In the genomic region with DNA sequence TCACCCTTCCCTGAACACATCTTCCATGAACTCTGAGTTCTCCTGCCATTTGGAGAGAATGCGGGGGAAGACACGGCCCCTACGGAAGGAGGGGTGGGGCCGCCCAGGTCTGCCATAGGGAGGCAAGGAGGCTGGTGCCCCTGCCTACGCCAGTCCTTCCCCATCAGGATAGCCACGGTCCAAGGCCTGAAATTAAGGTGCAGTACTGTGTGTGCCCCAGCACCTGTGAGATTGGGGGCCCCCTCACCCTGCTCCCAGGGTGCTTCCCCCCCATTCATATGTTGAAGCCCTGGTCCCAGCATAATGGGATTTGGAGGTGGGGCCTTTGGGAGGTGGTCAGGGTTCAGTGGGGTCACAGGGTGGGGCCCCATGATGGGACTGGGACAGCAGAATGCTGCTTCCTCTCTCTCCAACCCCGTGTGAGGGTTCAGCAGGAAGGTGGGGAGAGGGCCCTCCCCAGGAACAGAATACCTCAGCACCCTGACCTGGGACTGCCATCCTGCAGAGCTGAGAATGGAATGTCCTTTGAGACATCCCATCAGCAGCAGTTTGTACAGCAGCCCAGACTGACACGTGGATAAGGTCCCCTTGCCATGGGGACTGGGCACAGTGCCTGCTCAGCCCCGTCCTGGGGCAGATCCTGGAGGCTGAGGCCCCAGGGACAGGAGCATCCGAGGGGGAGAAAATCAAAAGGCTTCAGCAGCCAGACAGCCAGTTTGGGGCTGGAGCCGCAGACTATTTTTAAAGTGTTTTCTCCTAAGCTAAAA, we compare ENCODE assay signal across 25 cellular contexts.
DNase-seq lines count a peak whose midpoint lies in the region; ATAC-seq and TF ChIP-seq lines count a peak whose summit lies in the region.
"Had no signal": no experiment of that assay in that cellular context is flagged by ENCODE, and none has a peak within 500 bp of the region (broad histone marks: within the 10 kb centered on the region; RNA-seq: fewer than 3 reads in every experiment).

No MANE protein-coding gene starts in this region.

- TF ChIP-seq CTCF in upper lobe of right lung (IDR thresholded peaks at IDR 0.05): no peak

- intact Hi-C loops in upper lobe of right lung (cut with DNase I): no loop called here

- peak overlapping the region; percentile 50 for H3K27ac Mint-ChIP-seq in activated CD8-positive, alpha-beta memory T cell treated with anti-CD3 and anti-CD28 coated beads, Interleukin-2, amount 10 ng/mL, durations not matched to agents 7 days and 5 days
- H3K27ac Mint-ChIP-seq: activated CD4-positive, alpha-beta T cell treated with anti-CD3 and anti-CD28 coated beads for 36 hours; dendritic cell treated with granulocyte-macrophage colony-stimulating factor and Interleukin-4, amounts not matched to agents 40 ng/mL and 50 ng/mL, for 4 days; progenitor cell of endocrine pancreas; stimulated activated memory B cell treated with anti-CD40 and anti-IgM and Interleukin-4, amounts not matched to agents 10 μg/mL and 1 μg/mL and 100 μg/mL, for 72 hours had no signal

- no peak for ATAC-seq in activated CD8-positive, alpha-beta memory T cell treated with anti-CD3 and anti-CD28 coated beads, Interleukin-2, amount 10 ng/mL, durations not matched to agents 7 days and 5 days
- ATAC-seq in left lobe of liver: no peak
- no peak for ATAC-seq in upper lobe of right lung
- ATAC-seq: stimulated activated memory B cell treated with anti-CD40 and anti-IgM and Interleukin-4, amounts not matched to agents 10 μg/mL and 1 μg/mL and 100 μg/mL, for 72 hours had no signal

- H3K27me3 Mint-ChIP-seq in activated CD8-positive, alpha-beta memory T cell treated with anti-CD3 and anti-CD28 coated beads, Interleukin-2, amount 10 ng/mL, durations not matched to agents 7 days and 5 days: peaks cover 14% of the 10 kb centered on the region

- H3K4me1 ChIP-seq in upper lobe of right lung: no peaks in the 10 kb centered on the region
- H3K4me1 ChIP-seq: adrenal gland, BLaER1 had no signal

- H3K9me3 Mint-ChIP-seq in activated CD8-positive, alpha-beta memory T cell treated with anti-CD3 and anti-CD28 coated beads, Interleukin-2, amount 10 ng/mL, durations not matched to agents 7 days and 5 days (ENCODE audit: low read depth): peaks cover 7% of the 10 kb centered on the region

- peak; percentile 25 for DNase-seq in activated CD8-positive, alpha-beta memory T cell treated with anti-CD3 and anti-CD28 coated beads, Interleukin-2, amount 10 ng/mL, durations not matched to agents 7 days and 5 days
- no peak for DNase-seq in activated CD8-positive, alpha-beta memory T cell treated with anti-CD3 and anti-CD28 coated beads for 24 hours
- DNase-seq in ecto neural progenitor cell (ENCODE audit: low spot score) (peak; percentile 19), left lobe of liver (ENCODE audit: low spot score) (peak; percentile 39), upper lobe of right lung (peak; percentile 41), AG08395 (ENCODE audit: low spot score) (no peak), NCI-H2107 treated with DMSO at 0.1 percent for 48 hours (lab: John Stamatoyannopoulos, UW; ENCODE audit: unreplicated experiment) (no peak)
- DNase-seq in stimulated activated naive CD4-positive, alpha-beta T cell (lab: John Stamatoyannopoulos, UW): no peak
- DNase-seq: activated CD8-positive, alpha-beta memory T cell treated with anti-CD3 and anti-CD28 coated beads, Interleukin-2, amount 50 U/mL, for 48 hours; activated gamma-delta T cell treated with Interleukin-2 at 50 U/mL for 16 hours; GM23248; KG1; MV-4-11; NCI-H1694 treated with DMSO at 0.1 percent for 48 hours; NCI-H2227 treated with DMSO at 0.1 percent for 48 hours; NCI-H82; SHP77; stimulated activated CD4-positive, alpha-beta T cell treated with anti-CD3 and anti-CD28 coated beads, Interleukin-1b, Interleukin-23, amount 100 ng/mL, for 48 hours; trophoblast cell had no signal

- no peak overlapping the region for H3K4me3 ChIP-seq in upper lobe of right lung
- H3K4me3 ChIP-seq: adrenal gland, BLaER1, GM23248 had no signal

- H3K36me3 Mint-ChIP-seq in activated CD8-positive, alpha-beta memory T cell treated with anti-CD3 and anti-CD28 coated beads, Interleukin-2, amount 10 ng/mL, durations not matched to agents 7 days and 5 days: peaks cover 7% of the 10 kb centered on the region

- H3K36me3 ChIP-seq in upper lobe of right lung: no peaks in the 10 kb centered on the region
- H3K36me3 ChIP-seq: adrenal gland had no signal

- H3K4me3 Mint-ChIP-seq in activated CD8-positive, alpha-beta memory T cell treated with anti-CD3 and anti-CD28 coated beads, Interleukin-2, amount 10 ng/mL, durations not matched to agents 7 days and 5 days: no peak overlapping the region
- H3K4me3 Mint-ChIP-seq: activated CD4-positive, alpha-beta T cell treated with anti-CD3 and anti-CD28 coated beads for 36 hours; dendritic cell treated with granulocyte-macrophage colony-stimulating factor and Interleukin-4, amounts not matched to agents 40 ng/mL and 50 ng/mL, for 4 days; stimulated activated memory B cell treated with anti-CD40 and anti-IgM and Interleukin-4, amounts not matched to agents 10 μg/mL and 1 μg/mL and 100 μg/mL, for 72 hours had no signal

- H3K4me1 Mint-ChIP-seq in activated CD8-positive, alpha-beta memory T cell treated with anti-CD3 and anti-CD28 coated beads, Interleukin-2, amount 10 ng/mL, durations not matched to agents 7 days and 5 days: peaks cover 16% of the 10 kb centered on the region
- H3K4me1 Mint-ChIP-seq: activated CD4-positive, alpha-beta T cell treated with anti-CD3 and anti-CD28 coated beads for 36 hours; stimulated activated memory B cell treated with anti-CD40 and anti-IgM and Interleukin-4, amounts not matched to agents 10 μg/mL and 1 μg/mL and 100 μg/mL, for 72 hours had no signal

- H3K27me3 ChIP-seq in upper lobe of right lung: no peaks in the 10 kb centered on the region
- H3K27me3 ChIP-seq: adrenal gland, BLaER1 had no signal

- H3K27ac ChIP-seq in upper lobe of right lung: no peak overlapping the region
- H3K27ac ChIP-seq: adrenal gland, BLaER1, GM23248 had no signal

- CTCF ChIA-PET in activated CD8-positive, alpha-beta memory T cell treated with anti-CD3 and anti-CD28 coated beads, Interleukin-2, amount 10 ng/mL, durations not matched to agents 7 days and 5 days (lab: Charles Lee): interaction anchor here (0.9 to 1.9 kb wide), 3 partner anchors 8 to 26 kb away, joined by 3 to 6 read pairs (median 5); no protein-coding TSS in a partner anchor

- peaks cover 17% of the 10 kb centered on the region for H3K9me3 ChIP-seq in upper lobe of right lung

Comparison
In these comparisons a context has a peak if more than half of its experiments do, and no peak if none do; other contexts are left out.
1. DNase-seq: peak in activated CD8-positive, alpha-beta memory T cell treated with anti-CD3 and anti-CD28 coated beads, Interleukin-2, amount 10 ng/mL, durations not matched to agents 7 days and 5 days (single experiment), ecto neural progenitor cell (single experiment), left lobe of liver (single experiment) and upper lobe of right lung (single experiment); none in activated CD8-positive, alpha-beta memory T cell treated with anti-CD3 and anti-CD28 coated beads for 24 hours (single experiment), stimulated activated naive CD4-positive, alpha-beta T cell (0 of 6), AG08395 (single experiment) and NCI-H2107 treated with DMSO at 0.1 percent for 48 hours (single experiment).